ENCODE assay signal across 1 cellular context in the genomic region with DNA sequence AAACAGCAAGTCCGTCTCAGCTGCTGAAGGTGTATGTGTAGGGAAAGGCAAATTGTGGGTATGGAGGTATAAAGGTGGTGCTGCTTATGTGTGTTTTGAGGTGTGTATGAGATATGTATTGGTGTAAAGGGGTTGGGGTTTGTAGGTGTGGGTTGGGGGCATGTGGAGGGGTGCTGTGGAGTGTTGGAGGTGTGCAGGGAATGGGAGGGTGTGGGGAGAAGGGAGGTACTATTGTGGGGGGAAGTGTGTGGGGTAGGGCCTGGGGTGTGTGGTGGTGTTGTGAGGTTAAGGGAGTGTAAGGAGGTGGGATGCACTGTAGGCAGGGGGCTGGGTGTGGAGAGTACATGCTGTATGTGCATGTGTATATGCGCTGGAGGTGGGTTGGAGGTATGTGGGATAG.
TF ChIP-seq lines count a peak whose summit lies in the region.

No MANE protein-coding gene starts in this region.

TF ChIP-seq in WTC11, 78 proteins besides CTCF, POLR2A, EP300 and RAD21 (continued from another document):
- TF ChIP-seq, protein P1, sequence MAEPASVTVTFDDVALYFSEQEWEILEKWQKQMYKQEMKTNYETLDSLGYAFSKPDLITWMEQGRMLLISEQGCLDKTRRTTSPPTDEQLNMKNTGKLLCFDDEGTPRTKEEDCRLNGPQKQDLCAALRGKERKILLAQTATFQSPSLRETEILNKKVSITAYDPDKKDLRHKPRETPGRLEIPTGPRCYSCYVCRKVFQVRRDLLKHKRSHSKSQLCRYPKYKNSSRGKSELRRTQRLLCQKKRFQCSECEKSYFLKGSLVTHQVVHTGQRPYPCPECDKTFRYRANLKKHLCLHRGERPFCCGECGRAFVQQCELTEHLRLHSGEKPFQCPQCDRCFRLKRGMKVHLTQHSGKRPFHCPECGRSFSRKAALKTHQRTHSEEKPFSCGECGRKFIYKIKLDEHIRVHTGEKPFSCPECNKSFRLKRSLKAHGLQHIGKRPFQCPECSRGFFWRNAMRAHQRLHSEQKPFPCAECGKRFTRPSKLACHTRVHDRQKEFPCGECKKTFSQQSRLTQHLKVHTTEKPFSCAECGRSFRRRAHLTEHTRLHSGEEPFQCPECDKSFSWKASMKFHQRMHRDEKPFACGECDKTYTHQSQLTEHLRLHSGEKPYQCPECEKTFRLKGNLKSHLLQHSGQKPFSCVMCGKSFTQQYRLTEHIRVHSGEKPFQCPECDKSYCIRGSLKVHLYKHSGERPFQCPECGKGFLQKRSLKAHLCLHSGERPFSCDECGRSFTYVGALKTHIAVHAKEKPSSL (CRISPR knock-in tag; conservative IDR thresholded peaks at IDR 0.05), result no peak
- TF ChIP-seq NFE2L1 (CRISPR knock-in tag; IDR thresholded peaks at IDR 0.05) (no peak), ZNF263 (CRISPR knock-in tag; IDR thresholded peaks at IDR 0.05; ENCODE audit: low read depth) (no peak), HMGA2 (CRISPR knock-in tag; IDR thresholded peaks at IDR 0.05) (no peak), NR2C2 (CRISPR knock-in tag; IDR thresholded peaks at IDR 0.05) (no peak), MXD4 (CRISPR knock-in tag; IDR thresholded peaks at IDR 0.05; ENCODE audit: borderline replicate concordance) (no peak), CREB1 (CRISPR knock-in tag; IDR thresholded peaks at IDR 0.05) (no peak)
TF ChIP-seq in WTC11: peak in this region for 0.
